ENCODE assay signal across 8 cellular contexts in genomic region chr17:38749222-38750043, GRCh38. TPM values are rescaled to one million over a fixed set of nuclear protein-coding genes. Genes with fewer than 3 reads are reported as not detected.
DNase-seq lines count a peak whose midpoint lies in the region; ATAC-seq, FAIRE-seq and TF ChIP-seq lines count a peak whose summit lies in the region.

No MANE protein-coding gene starts in this region.

- intact Hi-C loops in transverse colon (cut with DNase I; ENCODE audit: low total_unique reads), result no loop called here

- peaks cover 26% of the 10 kb centered on the region for H3K4me1 ChIP-seq in SJCRH30
- peaks cover 10 to 69% (median 49%) of the 10 kb centered on the region in 4 donors for H3K4me1 ChIP-seq in transverse colon

- H3K27ac ChIP-seq in SJCRH30 (peak overlapping the region; percentile 54), transverse colon (peak overlapping the region; percentile 88 to 96 (median 89))

- no peak for ATAC-seq in activated CD4-positive, CD25-positive, alpha-beta regulatory T cell treated with anti-CD3 and anti-CD28 coated beads, Interleukin-2, amount 50 U/mL, for 24 hours
- ATAC-seq in HG02870 (IDR thresholded peaks at IDR 0.05; ENCODE audit: unreplicated experiment), result no peak

- H3K4me3 ChIP-seq in SJCRH30 (peak overlapping the region; percentile 66), transverse colon (peak overlapping the region; percentile 52 to 95 (median 61))

- WGBS in transverse colon (ENCODE audit: low coverage in 1 of 2), 2 donors, result 0 to 1% methylated on average over 1 to 58 of the region's 79 CpGs

- peak; percentile 35 for TF ChIP-seq EP300 in transverse colon (IDR thresholded peaks at IDR 0.05; ENCODE audit: low read depth)

- peak; percentile 81 for TF ChIP-seq POLR2A in transverse colon (IDR thresholded peaks at IDR 0.05)

- DNase-seq in Caki2 (ENCODE audit: low read depth), result peak; percentile 95
- DNase-seq in HTR-8/SVneo (ENCODE audit: insufficient read length, low spot score), result peak; percentile 84
- peak; percentile 73 for DNase-seq in SJCRH30
- DNase-seq in ecto neural progenitor cell (ENCODE audit: low spot score), result peak; percentile 92
- peak; percentile 74 to 85 for DNase-seq in lung microvascular endothelial cell (ENCODE audit: low read depth in 2 of 2)
- peak; percentile 84 for DNase-seq in transverse colon

- TF ChIP-seq CTCF in transverse colon (IDR thresholded peaks at IDR 0.05), result no peak

- no peak for FAIRE-seq in HTR-8/SVneo (lab: Jason Lieb, UNC)

- H3K27me3 ChIP-seq in SJCRH30, result no peaks in the 10 kb centered on the region
- H3K27me3 ChIP-seq in transverse colon, result no peaks in the 10 kb centered on the region

- H3K36me3 ChIP-seq in SJCRH30 (0 out of 2 replicates have a peak, but pooled peaks cover under 1% of the 10 kb centered on the region), transverse colon (peaks cover 0 to 4% (median 0%) of the 10 kb centered on the region in 4 donors)

- in situ Hi-C loops in Caki2 (cut with HindIII; ENCODE audit: low pct_unique_long_range_greater_than_20kb, low sequenced_read_pairs), result no loop called here
- in situ Hi-C loops in transverse colon (cut with MboI; ENCODE audit: low pct_ligation_motif_present in 1 of 4, low pct_unique_long_range_greater_than_20kb in 1 of 4, low sequenced_read_pairs in 3 of 4), result no loop called here

- H3K9me3 ChIP-seq in SJCRH30 (replicated peaks) (no peaks in the 10 kb centered on the region), transverse colon (no peaks in the 10 kb centered on the region)

RNA-seq across cellular contexts. Expression of gene PCGF2, which starts 1.3 kb away (rescaled TPM):
- total RNA-seq in Caki2 (2014; rRNA removed; shearing (Covaris generic); ENCODE audit: low replicate concordance), result 0.88 and 7.0 TPM in 2 replicates
- 10.7 and 13.8 TPM in 2 replicates for total RNA-seq in SJCRH30 (2014; rRNA removed; shearing (Covaris generic))
- total RNA-seq in lung microvascular endothelial cell, result 3.7 and 3.8 TPM in 2 replicates
- 10 to 100 TPM in 3 of 4 donors, 1 to 10 TPM in 1; 9.1 to 41.9 (median 12.2) TPM for total RNA-seq in transverse colon

RNA-seq across cellular contexts. Expression of gene PSMB3, which starts 3.1 kb away (rescaled TPM):
- 364 and 410 TPM in 2 replicates for total RNA-seq in Caki2 (2014; rRNA removed; shearing (Covaris generic); ENCODE audit: low replicate concordance)
- total RNA-seq in SJCRH30 (2014; rRNA removed; shearing (Covaris generic)), result 239 and 280 TPM in 2 replicates
- total RNA-seq in lung microvascular endothelial cell (354 and 411 TPM in 2 replicates), transverse colon (100 to 1,000 TPM; 137 to 169 (median 159) TPM)

RNA-seq across cellular contexts. Expression of gene CISD3, which starts 19.3 kb away (rescaled TPM):
- total RNA-seq in Caki2 (2014; rRNA removed; shearing (Covaris generic); ENCODE audit: low replicate concordance), result 13.0 and 23.0 TPM in 2 replicates
- total RNA-seq in SJCRH30 (2014; rRNA removed; shearing (Covaris generic)), result 11.6 and 14.5 TPM in 2 replicates
- 3.5 and 3.6 TPM in 2 replicates for total RNA-seq in lung microvascular endothelial cell
- 10 to 100 TPM; 11.2 to 35.0 (median 20.5) TPM for total RNA-seq in transverse colon

RNA-seq across cellular contexts. Expression of gene MLLT6, which starts 44.4 kb away (rescaled TPM):
- 22.8 and 27.9 TPM in 2 replicates for total RNA-seq in Caki2 (2014; rRNA removed; shearing (Covaris generic); ENCODE audit: low replicate concordance)
- 24.2 and 35.5 TPM in 2 replicates for total RNA-seq in SJCRH30 (2014; rRNA removed; shearing (Covaris generic))
- 12.0 and 17.3 TPM in 2 replicates for total RNA-seq in lung microvascular endothelial cell
- 100 to 1,000 TPM in 2 of 4 donors, 10 to 100 TPM in 2; 68.7 to 272 (median 100) TPM for total RNA-seq in transverse colon

RNA-seq across cellular contexts. Expression of gene PIP4K2B, which starts 49.9 kb away (rescaled TPM):
- total RNA-seq in Caki2 (2014; rRNA removed; shearing (Covaris generic); ENCODE audit: low replicate concordance), result 50.6 and 89.8 TPM in 2 replicates
- total RNA-seq in SJCRH30 (2014; rRNA removed; shearing (Covaris generic)), result 39.8 and 41.8 TPM in 2 replicates
- total RNA-seq in lung microvascular endothelial cell, result 23.1 and 36.7 TPM in 2 replicates
- total RNA-seq in transverse colon, result 10 to 100 TPM; 15.3 to 63.5 (median 23.5) TPM
